Comparison of ENCODE assay signal across 17 cellular contexts in genomic region chr7:29915481-29916215, GRCh38.
DNase-seq lines count a peak whose midpoint lies in the region; ATAC-seq, FAIRE-seq and TF ChIP-seq lines count a peak whose summit lies in the region.
"Had no signal": no experiment of that assay in that cellular context is flagged by ENCODE, and none has a peak within 500 bp of the region (broad histone marks: within the 10 kb centered on the region; RNA-seq: fewer than 3 reads in every experiment).

No MANE protein-coding gene starts in this region.

- no peaks in the 10 kb centered on the region; the same call in 1 of the 2 replicates for H3K36me3 ChIP-seq in Panc1 (ENCODE audit: control insufficient read depth, insufficient read depth, low read length)
- H3K36me3 ChIP-seq: colonic mucosa had no signal

- H3K9me3 ChIP-seq in Panc1 (ENCODE audit: control insufficient read depth, insufficient read depth, low read depth, low read length) = no peaks in the 10 kb centered on the region
- H3K9me3 ChIP-seq: colonic mucosa had no signal

- H3K4me3 ChIP-seq in Panc1 (ENCODE audit: low read depth in 2 of 2, low read length in 2 of 2) (no peak overlapping the region), fibroblast of mammary gland (ENCODE audit: control insufficient read depth, low read depth, low read length) (no peak overlapping the region)
- H3K4me3 ChIP-seq: colonic mucosa had no signal

- no peak for FAIRE-seq in H54 (lab: Jason Lieb, UNC)

- no peak for TF ChIP-seq CTCF in Panc1 (IDR thresholded peaks at IDR 0.05)
- no peak for TF ChIP-seq CTCF in fibroblast of mammary gland (conservative IDR thresholded peaks at IDR 0.05; ENCODE audit: control insufficient read depth, insufficient read depth, low read depth, low read length)

- in situ Hi-C loops in G401 (cut with HindIII; ENCODE audit: low sequenced_read_pairs) = no loop called here
- in situ Hi-C loops in Panc1 (cut with HindIII; ENCODE audit: low pct_unique_long_range_greater_than_20kb, low sequenced_read_pairs) = no loop called here

- peak; percentile 63 for DNase-seq in G401 (ENCODE audit: low spot score)
- DNase-seq in Panc1 (ENCODE audit: low read depth, low spot score) = no peak
- DNase-seq in fibroblast of mammary gland (ENCODE audit: low read depth) = peak; percentile 41
- peak; percentile 55 for DNase-seq in renal cortical epithelial cell (ENCODE audit: low read depth)
- DNase-seq in LoVo (ENCODE audit: low spot score) = no peak
- DNase-seq in H54 (ENCODE audit: insufficient read length, low spot score) = no peak
- DNase-seq: activated CD8-positive, alpha-beta T cell treated with anti-CD3 and anti-CD28 coated beads for 36 hours; activated naive CD4-positive, alpha-beta T cell treated with Interleukin-2 at 50 U/mL for 16 hours; CD4-positive, alpha-beta T cell; colonic mucosa; mammary epithelial cell; NCI-H2029; PC-3; stimulated activated CD4-positive, alpha-beta T cell treated with anti-CD3 and anti-CD28 coated beads, Interleukin-4, amount 100 ng/mL, for 1 hour; stimulated activated naive CD4-positive, alpha-beta T cell treated with Interleukin-2 at 50 U/mL for 16 hours had no signal

- H3K27me3 ChIP-seq in Panc1 (ENCODE audit: control insufficient read depth, insufficient read depth, low read length) = no peaks in the 10 kb centered on the region
- H3K27me3 ChIP-seq: colonic mucosa had no signal

- no peak overlapping the region for H3K27ac ChIP-seq in Panc1 (ENCODE audit: low read length)
- H3K27ac ChIP-seq: colonic mucosa had no signal

- peak; percentile 27; the same call in 1 of the 2 replicates for ATAC-seq in Panc1
- ATAC-seq in GM18498 (IDR thresholded peaks at IDR 0.05; ENCODE audit: unreplicated experiment) = no peak
- ATAC-seq in GM21528 (IDR thresholded peaks at IDR 0.05; ENCODE audit: low FRiP score, unreplicated experiment) = no peak
- ATAC-seq: activated CD8-positive, alpha-beta T cell treated with anti-CD3 and anti-CD28 coated beads for 36 hours; PC-3 had no signal

- H3K4me1 ChIP-seq in Panc1 (ENCODE audit: control insufficient read depth, insufficient read depth, low read length) = no peaks in the 10 kb centered on the region
- H3K4me1 ChIP-seq: colonic mucosa had no signal

- no peak for TF ChIP-seq POLR2A in H54 (IDR thresholded peaks at IDR 0.05; ENCODE audit: low read depth, low read length)

- CTCF ChIA-PET in Panc1 (lab: Charles Lee) = no interaction called here

- POLR2A ChIA-PET in Panc1 (lab: Charles Lee) = no interaction called here

- intact Hi-C loops in Panc1 (cut with micrococcal nuclease; ENCODE audit: unreplicated experiment) = no loop called here

- no TSS peak for BruUV-seq in Panc1 (replicated peaks; lab: Mats Ljungman, UMichigan)

Comparison
In these comparisons a context has a peak if more than half of its experiments do, and no peak if none do; other contexts are left out.
1. DNase-seq: peak in G401 (single experiment), fibroblast of mammary gland (single experiment) and renal cortical epithelial cell (single experiment); none in Panc1 (single experiment), LoVo (single experiment) and H54 (single experiment).